Comparison of ENCODE assay signal across 33 cellular contexts in genomic region chr18:31043709-31044108, GRCh38. TPM values are rescaled to one million over a fixed set of nuclear protein-coding genes. Genes with fewer than 3 reads are reported as not detected.
"Had no signal": no experiment of that assay in that cellular context is flagged by ENCODE, and none has a peak within 500 bp of the region (broad histone marks: within the 10 kb centered on the region; RNA-seq: fewer than 3 reads in every experiment).

No MANE protein-coding gene starts in this region.

- H3K4me3 Mint-ChIP-seq: activated CD4-positive, alpha-beta memory T cell treated with anti-CD3 and anti-CD28 coated beads for 36 hours; activated CD4-positive, alpha-beta T cell treated with anti-CD3 and anti-CD28 coated beads, Interleukin-2, amount 10 ng/mL, durations not matched to agents 24 days and 14 days; activated naive CD8-positive, alpha-beta T cell treated with anti-CD3 and anti-CD28 coated beads, Interleukin-2, amount 50 U/mL, for 24 hours; stimulated activated memory B cell treated with anti-CD40 and anti-IgM and Interleukin-4, amounts not matched to agents 10 μg/mL and 1 μg/mL and 100 μg/mL, for 72 hours; T-helper 1 cell treated with Interleukin-12 subunit alpha and Interleukin-12 subunit beta and Interleukin-4 antibody, amounts not matched to agents 30 μg/mL and 1 μg/mL, for 36 hours had no signal

- DNase-seq: activated CD4-positive, alpha-beta memory T cell treated with anti-CD3 and anti-CD28 coated beads for 36 hours; activated CD4-positive, alpha-beta T cell treated with anti-CD3 and anti-CD28 coated beads, Interleukin-2, amount 10 ng/mL, durations not matched to agents 24 days and 14 days; activated CD4-positive, CD25-positive, alpha-beta regulatory T cell treated with anti-CD3 and anti-CD28 coated beads, Interleukin-2, amount 50 U/mL, for 72 hours; activated CD8-positive, alpha-beta memory T cell treated with anti-CD3 and anti-CD28 coated beads, Interleukin-2, amount 50 U/mL, for 4 hours; activated gamma-delta T cell; activated naive CD4-positive, alpha-beta T cell treated with anti-CD3 and anti-CD28 coated beads, Interleukin-2, amount 50 U/mL, for 16 hours; activated naive CD8-positive, alpha-beta T cell treated with anti-CD3 and anti-CD28 coated beads, Interleukin-2, amount 50 U/mL, for 24 hours; activated T-cell treated with anti-CD3 and anti-CD28 coated beads, Interleukin-2, amount 50 U/mL, for 1 hour; cerebellar nuclear complex; colonic mucosa; effector CD8-positive, alpha-beta T cell; esophagus squamous epithelium; hippocampal formation; immature natural killer cell; kidney; left colon; mammary epithelial cell; naive thymus-derived CD4-positive, alpha-beta T cell; sigmoid colon; small intestine; stimulated activated CD4-positive, alpha-beta T cell treated with anti-CD3 and anti-CD28 coated beads, Interleukin-4, amount 100 ng/mL, for 4 hours; stimulated activated CD8-positive, alpha-beta memory T cell treated with anti-CD3 and anti-CD28 coated beads, Interleukin-4, amount 100 ng/mL, for 48 hours; stimulated activated naive CD8-positive, alpha-beta T cell treated with anti-CD3 and anti-CD28 coated beads, Interleukin-15, amount 100 ng/mL, for 72 hours; substantia nigra; SW 1271; T-helper 9 cell; upper lobe of left lung; WERI-Rb-1 had no signal

- H3K4me3 ChIP-seq: colonic mucosa, upper lobe of left lung had no signal

- H3K9me3 ChIP-seq: colonic mucosa, esophagus squamous epithelium, sigmoid colon, upper lobe of left lung, vagina had no signal

- ATAC-seq: activated naive CD8-positive, alpha-beta T cell treated with anti-CD3 and anti-CD28 coated beads, Interleukin-2, amount 50 U/mL, for 24 hours; left colon; naive thymus-derived CD4-positive, alpha-beta T cell; stimulated activated memory B cell treated with anti-CD40 and anti-IgM and Interleukin-4, amounts not matched to agents 10 μg/mL and 1 μg/mL and 100 μg/mL, for 72 hours; stimulated activated naive CD8-positive, alpha-beta T cell treated with anti-CD3 and anti-CD28 coated beads, Interleukin-15, amount 100 ng/mL, for 72 hours had no signal

- H3K27ac ChIP-seq: cardiac muscle cell, colonic mucosa, sigmoid colon, upper lobe of left lung, WERI-Rb-1 had no signal

- H3K36me3 ChIP-seq: cardiac muscle cell, colonic mucosa, esophagus squamous epithelium, sigmoid colon, upper lobe of left lung, vagina, WERI-Rb-1 had no signal

- H3K4me1 Mint-ChIP-seq: activated CD4-positive, alpha-beta T cell treated with anti-CD3 and anti-CD28 coated beads, Interleukin-2, amount 10 ng/mL, durations not matched to agents 24 days and 14 days; immature natural killer cell; stimulated activated memory B cell treated with anti-CD40 and anti-IgM and Interleukin-4, amounts not matched to agents 10 μg/mL and 1 μg/mL and 100 μg/mL, for 72 hours had no signal

- H3K36me3 Mint-ChIP-seq: stimulated activated memory B cell treated with anti-CD40 and anti-IgM and Interleukin-4, amounts not matched to agents 10 μg/mL and 1 μg/mL and 100 μg/mL, for 72 hours had no signal

- H3K27ac Mint-ChIP-seq: activated CD4-positive, alpha-beta memory T cell treated with anti-CD3 and anti-CD28 coated beads for 36 hours; activated CD4-positive, alpha-beta T cell treated with anti-CD3 and anti-CD28 coated beads, Interleukin-2, amount 10 ng/mL, durations not matched to agents 24 days and 14 days; activated naive CD8-positive, alpha-beta T cell treated with anti-CD3 and anti-CD28 coated beads, Interleukin-2, amount 50 U/mL, for 24 hours; immature natural killer cell; stimulated activated memory B cell treated with anti-CD40 and anti-IgM and Interleukin-4, amounts not matched to agents 10 μg/mL and 1 μg/mL and 100 μg/mL, for 72 hours; stimulated activated naive CD8-positive, alpha-beta T cell treated with anti-CD3 and anti-CD28 coated beads, Interleukin-15, amount 100 ng/mL, for 72 hours had no signal

- H3K27me3 ChIP-seq: vagina had no signal

RNA-seq across cellular contexts. Expression of gene DSC3, which starts 1.2 kb away (rescaled TPM):
- total RNA-seq: activated CD4-positive, alpha-beta memory T cell treated with anti-CD3 and anti-CD28 coated beads for 36 hours; activated CD4-positive, alpha-beta T cell treated with anti-CD3 and anti-CD28 coated beads, Interleukin-2, amount 10 ng/mL, durations not matched to agents 24 days and 14 days; kidney; naive thymus-derived CD4-positive, alpha-beta T cell had no signal
- polyA plus RNA-seq: immature natural killer cell; naive thymus-derived CD4-positive, alpha-beta T cell had no signal

RNA-seq across cellular contexts. Expression of gene DSC2, which starts 58.5 kb away (rescaled TPM):
- total RNA-seq: activated CD4-positive, alpha-beta memory T cell treated with anti-CD3 and anti-CD28 coated beads for 36 hours; activated CD4-positive, alpha-beta T cell treated with anti-CD3 and anti-CD28 coated beads, Interleukin-2, amount 10 ng/mL, durations not matched to agents 24 days and 14 days; activated CD8-positive, alpha-beta memory T cell treated with anti-CD3 and anti-CD28 coated beads for 36 hours had no signal
- polyA plus RNA-seq: immature natural killer cell; naive thymus-derived CD4-positive, alpha-beta T cell had no signal
